ENCODE assay signal across 15 cellular contexts in genomic region chr2:76667764-76668163, GRCh38.
"Had no signal": no experiment of that assay in that cellular context is flagged by ENCODE, and none has a peak within 500 bp of the region (broad histone marks: within the 10 kb centered on the region; RNA-seq: fewer than 3 reads in every experiment).

No MANE protein-coding gene starts in this region.

- H3K27ac ChIP-seq: gastroesophageal sphincter, heart right ventricle, lower lobe of right lung, tibial nerve, uterus had no signal

- DNase-seq: activated CD4-positive, alpha-beta T cell treated with anti-CD3 and anti-CD28 coated beads, Interleukin-2, amount 50 U/mL, for 4 hours; activated naive CD8-positive, alpha-beta T cell treated with anti-CD3 and anti-CD28 coated beads for 36 hours; amygdala; caudate nucleus; effector CD4-positive, alpha-beta T cell; heart right ventricle; immature natural killer cell; kidney glomerular epithelial cell; lower lobe of right lung; nephron progenitor cell; nucleus accumbens; uterus had no signal

- H3K4me3 ChIP-seq: gastroesophageal sphincter, heart right ventricle, lower lobe of right lung, tibial nerve, uterus had no signal

- H3K27me3 ChIP-seq: gastroesophageal sphincter, heart right ventricle, tibial nerve, uterus had no signal

- ATAC-seq: esophagus mucosa, gastroesophageal sphincter, lower lobe of right lung had no signal

- H3K9me3 ChIP-seq: gastroesophageal sphincter, heart right ventricle, lower lobe of right lung, tibial nerve, uterus had no signal

- H3K4me1 ChIP-seq: gastroesophageal sphincter, uterus had no signal

- H3K36me3 ChIP-seq: gastroesophageal sphincter, heart right ventricle, lower lobe of right lung, tibial nerve, uterus had no signal
